In the genomic region with DNA sequence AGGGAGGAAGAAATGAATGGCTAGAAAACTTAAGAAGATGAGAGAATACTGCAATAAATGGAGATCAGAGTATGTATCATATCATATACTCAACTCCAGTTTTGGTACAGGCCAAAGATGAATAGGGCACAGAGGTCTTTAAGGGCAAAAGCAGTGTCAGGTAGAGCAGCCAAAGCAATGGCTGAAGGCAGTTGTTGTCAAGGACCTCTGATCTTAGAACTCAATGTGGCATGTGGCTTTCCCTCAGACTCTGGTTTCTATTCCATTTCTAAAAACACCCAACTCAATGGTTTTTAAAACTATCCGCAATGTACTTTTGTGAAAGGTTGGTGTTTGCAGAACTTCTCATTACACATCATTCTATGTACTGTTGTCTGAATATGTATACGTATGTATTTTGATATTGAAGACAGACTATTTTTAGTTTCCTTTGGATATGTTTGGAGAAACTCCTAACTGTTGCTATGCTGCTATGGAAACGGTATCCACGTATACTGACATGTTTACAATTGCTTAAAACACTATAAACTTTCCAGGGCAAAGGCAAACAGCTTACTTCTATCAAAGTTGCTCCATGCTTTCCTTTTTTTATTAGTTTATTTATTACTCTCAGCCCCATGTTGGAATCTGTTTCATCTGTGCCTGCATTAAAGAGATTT, we compare ENCODE assay signal across 10 cellular contexts. TPM values are rescaled to one million over a fixed set of nuclear protein-coding genes. Genes with fewer than 3 reads are reported as not detected.
DNase-seq lines count a peak whose midpoint lies in the region; TF ChIP-seq lines count a peak whose summit lies in the region.
"Had no signal": no experiment of that assay in that cellular context is flagged by ENCODE, and none has a peak within 500 bp of the region (broad histone marks: within the 10 kb centered on the region; RNA-seq: fewer than 3 reads in every experiment).

No MANE protein-coding gene starts in this region.

- H4K20me1 ChIP-seq in smooth muscle cell (ENCODE audit: low read depth) = no peaks in the 10 kb centered on the region

- H3K27ac Mint-ChIP-seq in activated CD4-positive, alpha-beta memory T cell treated with anti-CD3 and anti-CD28 coated beads for 36 hours = peak overlapping the region; percentile 51

- H3K9me3 ChIP-seq in smooth muscle cell (replicated peaks; ENCODE audit: low read depth) (no peaks in the 10 kb centered on the region), spleen (no peaks in the 10 kb centered on the region)

- peak overlapping the region; percentile 82 for H3K4me2 ChIP-seq in smooth muscle cell

- no peaks in the 10 kb centered on the region for H3K27me3 Mint-ChIP-seq in activated CD4-positive, alpha-beta memory T cell treated with anti-CD3 and anti-CD28 coated beads for 36 hours

- peaks cover 73% of the 10 kb centered on the region for H3K4me1 Mint-ChIP-seq in activated CD4-positive, alpha-beta memory T cell treated with anti-CD3 and anti-CD28 coated beads for 36 hours (ENCODE audit: low read depth)

- peak overlapping the region; percentile 94 for H3K9ac ChIP-seq in smooth muscle cell (ENCODE audit: low read depth)

- H3K36me3 Mint-ChIP-seq in activated CD4-positive, alpha-beta memory T cell treated with anti-CD3 and anti-CD28 coated beads for 36 hours = peaks cover 7% of the 10 kb centered on the region

- H3K4me3 Mint-ChIP-seq in activated CD4-positive, alpha-beta memory T cell treated with anti-CD3 and anti-CD28 coated beads for 36 hours = no peak overlapping the region

- H3K79me2 ChIP-seq in smooth muscle cell (ENCODE audit: low read depth) = no peaks in the 10 kb centered on the region

- DNase-seq in DMS53 (lab: John Stamatoyannopoulos, UW) = peak; percentile 62
- DNase-seq in DMS53 treated with DMSO at 0.1 percent for 48 hours (lab: John Stamatoyannopoulos, UW; ENCODE audit: unreplicated experiment) = no peak
- DNase-seq in activated CD4-positive, alpha-beta memory T cell treated with anti-CD3 and anti-CD28 coated beads for 36 hours = no peak
- peak; percentile 7 for DNase-seq in fibroblast of the aortic adventitia (ENCODE audit: low read depth)
- DNase-seq in smooth muscle cell (lab: John Stamatoyannopoulos, UW; ENCODE audit: unreplicated experiment) = no peak
- no peak for DNase-seq in spleen
- no peak for DNase-seq in NCI-H187 (lab: John Stamatoyannopoulos, UW)
- DNase-seq in activated CD8-positive, alpha-beta memory T cell treated with anti-CD3 and anti-CD28 coated beads, Interleukin-2, amount 50 U/mL, for 4 hours = no peak
- DNase-seq: activated naive CD4-positive, alpha-beta T cell treated with anti-CD3 and anti-CD28 coated beads, Interleukin-2, amount 50 U/mL, for 16 hours; SHP77 treated with DMSO at 0.1 percent for 48 hours had no signal

- H3F3A ChIP-seq in smooth muscle cell (ENCODE audit: low read depth) = peaks cover 29% of the 10 kb centered on the region

- H3K27ac ChIP-seq in smooth muscle cell (ENCODE audit: low read depth) (peak overlapping the region; percentile 99), spleen (peak overlapping the region in 3 of 8 donors; percentile 22 to 89 (median 79))

- H3K4me3 ChIP-seq in fibroblast of the aortic adventitia (ENCODE audit: low read depth, low read length) (no peak overlapping the region), smooth muscle cell (no peak overlapping the region), spleen (no peak overlapping the region)

- H3K36me3 ChIP-seq in smooth muscle cell (ENCODE audit: low read depth) (no peaks in the 10 kb centered on the region), spleen (no peaks in the 10 kb centered on the region)

- H3K4me1 ChIP-seq in smooth muscle cell (ENCODE audit: low read depth) = peaks cover 19% of the 10 kb centered on the region
- peaks cover 13 to 44% (median 29%) of the 10 kb centered on the region in 6 donors for H3K4me1 ChIP-seq in spleen

- TF ChIP-seq CTCF in fibroblast of the aortic adventitia (IDR thresholded peaks at IDR 0.05; ENCODE audit: insufficient read depth, low read length) (no peak), smooth muscle cell (IDR thresholded peaks at IDR 0.05; ENCODE audit: borderline replicate concordance, insufficient read depth, poor library complexity, severe bottlenecking) (no peak), spleen (IDR thresholded peaks at IDR 0.05 in 8 of 11, conservative IDR thresholded peaks at IDR 0.05 in 3 of 11) (no peak)

- POLR2A ChIA-PET in activated CD4-positive, alpha-beta memory T cell treated with anti-CD3 and anti-CD28 coated beads for 36 hours (lab: Charles Lee) = interaction anchor here (2.1 to 4.2 kb wide), 3 partner anchors 10 to 124 kb away, joined by 18 to 44 read pairs (median 31); no protein-coding TSS in a partner anchor

- CTCF ChIA-PET in activated CD4-positive, alpha-beta memory T cell treated with anti-CD3 and anti-CD28 coated beads for 36 hours (lab: Charles Lee) = interaction anchor here (0.6 to 0.7 kb wide), 2 partner anchors 503 to 511 kb away, joined by 3 to 5 read pairs; no protein-coding TSS in a partner anchor

- intact Hi-C loops in activated CD4-positive, alpha-beta memory T cell treated with anti-CD3 and anti-CD28 coated beads for 36 hours (cut with micrococcal nuclease) = loop anchor here (2.0 kb wide), 1 partner anchor 102 kb away; no protein-coding TSS in a partner anchor
- intact Hi-C loops in spleen (cut with DNase I; ENCODE audit: low total_unique reads) = no loop called here

- H3K9me3 Mint-ChIP-seq in activated CD4-positive, alpha-beta memory T cell treated with anti-CD3 and anti-CD28 coated beads for 36 hours = peaks cover 6% of the 10 kb centered on the region

- 42% methylated on average over 4 of the region's 4 CpGs for WGBS in smooth muscle cell (ENCODE audit: low lambda C conversion rate)
- 81 to 86% (median 82%) methylated on average over 4 of the region's 4 CpGs for WGBS in spleen, 5 donors

- H2AFZ ChIP-seq in smooth muscle cell (ENCODE audit: low read depth) = peak overlapping the region; percentile 51

- TF ChIP-seq POLR2A in spleen (IDR thresholded peaks at IDR 0.05) = no peak

- no peaks in the 10 kb centered on the region for H3K27me3 ChIP-seq in smooth muscle cell (ENCODE audit: low read depth)
- no peaks in the 10 kb centered on the region for H3K27me3 ChIP-seq in spleen (replicated peaks in 1 of 7)

RNA-seq across cellular contexts. Expression of a gene that starts 58.1 kb away (rescaled TPM):
- total RNA-seq in activated CD4-positive, alpha-beta memory T cell treated with anti-CD3 and anti-CD28 coated beads for 36 hours = 10 to 100 TPM; 38.4 to 42.9 TPM
- total RNA-seq in fibroblast of the aortic adventitia (ENCODE audit: low replicate concordance) = 5.8 and 8.3 TPM in 2 replicates
- 59.2 and 61.0 TPM in 2 replicates for total RNA-seq in smooth muscle cell
- 16.2 and 18.6 TPM in 2 replicates for polyA plus RNA-seq in smooth muscle cell
- total RNA-seq in spleen = 10 to 100 TPM; 52.5 to 70.1 (median 59.3) TPM
- 10 to 100 TPM; 14.5 to 17.2 (median 16.0) TPM for polyA plus RNA-seq in spleen

Comparison
In these comparisons a context has a peak if more than half of its experiments do, and no peak if none do; other contexts are left out.
1. DNase-seq: peak in DMS53 (single experiment) and fibroblast of the aortic adventitia (single experiment); none in DMS53 treated with DMSO at 0.1 percent for 48 hours (single experiment), activated CD4-positive, alpha-beta memory T cell treated with anti-CD3 and anti-CD28 coated beads for 36 hours (single experiment), smooth muscle cell (single experiment), spleen (single experiment), NCI-H187 (0 of 2) and activated CD8-positive, alpha-beta memory T cell treated with anti-CD3 and anti-CD28 coated beads, Interleukin-2, amount 50 U/mL, for 4 hours (single experiment).